2 cellular contexts compared by ENCODE assay signal in the genomic region with DNA sequence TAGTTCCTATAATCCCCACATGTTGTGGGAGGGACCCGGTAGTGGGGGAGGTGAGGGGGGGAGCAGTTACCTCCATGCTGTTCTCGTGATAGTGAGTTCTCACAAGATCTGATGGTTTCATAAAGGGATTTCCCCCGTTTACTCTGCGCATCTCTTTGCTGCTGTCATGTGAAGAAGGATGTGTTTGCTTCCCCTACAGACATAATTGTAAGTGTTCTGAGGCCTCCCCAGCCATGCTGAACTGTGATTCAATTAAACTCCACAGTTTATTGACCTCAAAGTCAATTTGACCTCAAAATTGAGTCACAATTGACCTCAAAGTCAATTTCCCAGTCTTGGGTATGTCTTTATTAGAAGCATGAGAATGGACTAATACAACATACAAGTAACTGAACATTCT.
A peak's percentile ranks its signal among the peaks of the same experiment; 100 is the strongest.
TF ChIP-seq lines count a peak whose summit lies in the region.

No MANE protein-coding gene starts in this region.

TF ChIP-seq in IMR-90, 13 proteins besides CTCF, POLR2A, EP300 and RAD21:
- no peak for TF ChIP-seq BHLHE40 (IDR thresholded peaks at IDR 0.05; ENCODE audit: low read depth, low read length)
- TF ChIP-seq RFX5 (IDR thresholded peaks at IDR 0.05; ENCODE audit: low read depth, low read length) = no peak
- TF ChIP-seq MAZ (IDR thresholded peaks at IDR 0.05; ENCODE audit: borderline replicate concordance, low read depth, low read length) = no peak
- TF ChIP-seq, protein P1, sequence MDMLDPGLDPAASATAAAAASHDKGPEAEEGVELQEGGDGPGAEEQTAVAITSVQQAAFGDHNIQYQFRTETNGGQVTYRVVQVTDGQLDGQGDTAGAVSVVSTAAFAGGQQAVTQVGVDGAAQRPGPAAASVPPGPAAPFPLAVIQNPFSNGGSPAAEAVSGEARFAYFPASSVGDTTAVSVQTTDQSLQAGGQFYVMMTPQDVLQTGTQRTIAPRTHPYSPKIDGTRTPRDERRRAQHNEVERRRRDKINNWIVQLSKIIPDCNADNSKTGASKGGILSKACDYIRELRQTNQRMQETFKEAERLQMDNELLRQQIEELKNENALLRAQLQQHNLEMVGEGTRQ (IDR thresholded peaks at IDR 0.05; ENCODE audit: low read depth, low read length) = no peak
- TF ChIP-seq NFE2L2 (IDR thresholded peaks at IDR 0.05; ENCODE audit: low read depth, low read length) = no peak
- no peak for TF ChIP-seq RCOR1 (IDR thresholded peaks at IDR 0.05; ENCODE audit: insufficient replicate concordance, low read length)
- TF ChIP-seq MAFK (IDR thresholded peaks at IDR 0.05; ENCODE audit: low read depth, low read length) = no peak
- no peak for TF ChIP-seq CHD1 (IDR thresholded peaks at IDR 0.05; ENCODE audit: low read depth, low read length)
- no peak for TF ChIP-seq MXI1 (IDR thresholded peaks at IDR 0.05; ENCODE audit: borderline replicate concordance, low read depth, low read length)
- TF ChIP-seq FOS (IDR thresholded peaks at IDR 0.05; ENCODE audit: low read depth, low read length) = no peak
- TF ChIP-seq SMC3 (IDR thresholded peaks at IDR 0.05; ENCODE audit: low read depth, low read length) = no peak

TF ChIP-seq in K562, 482 proteins besides CTCF, POLR2A, EP300 and RAD21:
- no peak for TF ChIP-seq HNRNPLL (IDR thresholded peaks at IDR 0.05; ENCODE audit: low read depth, low read length, poor library complexity, severe bottlenecking)
- TF ChIP-seq ETV1 (tag; conservative IDR thresholded peaks at IDR 0.05; ENCODE audit: low read depth) = no peak
- TF ChIP-seq, protein P2, sequence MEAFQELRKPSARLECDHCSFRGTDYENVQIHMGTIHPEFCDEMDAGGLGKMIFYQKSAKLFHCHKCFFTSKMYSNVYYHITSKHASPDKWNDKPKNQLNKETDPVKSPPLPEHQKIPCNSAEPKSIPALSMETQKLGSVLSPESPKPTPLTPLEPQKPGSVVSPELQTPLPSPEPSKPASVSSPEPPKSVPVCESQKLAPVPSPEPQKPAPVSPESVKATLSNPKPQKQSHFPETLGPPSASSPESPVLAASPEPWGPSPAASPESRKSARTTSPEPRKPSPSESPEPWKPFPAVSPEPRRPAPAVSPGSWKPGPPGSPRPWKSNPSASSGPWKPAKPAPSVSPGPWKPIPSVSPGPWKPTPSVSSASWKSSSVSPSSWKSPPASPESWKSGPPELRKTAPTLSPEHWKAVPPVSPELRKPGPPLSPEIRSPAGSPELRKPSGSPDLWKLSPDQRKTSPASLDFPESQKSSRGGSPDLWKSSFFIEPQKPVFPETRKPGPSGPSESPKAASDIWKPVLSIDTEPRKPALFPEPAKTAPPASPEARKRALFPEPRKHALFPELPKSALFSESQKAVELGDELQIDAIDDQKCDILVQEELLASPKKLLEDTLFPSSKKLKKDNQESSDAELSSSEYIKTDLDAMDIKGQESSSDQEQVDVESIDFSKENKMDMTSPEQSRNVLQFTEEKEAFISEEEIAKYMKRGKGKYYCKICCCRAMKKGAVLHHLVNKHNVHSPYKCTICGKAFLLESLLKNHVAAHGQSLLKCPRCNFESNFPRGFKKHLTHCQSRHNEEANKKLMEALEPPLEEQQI (IDR thresholded peaks at IDR 0.05) = peak; percentile 69; the same call in 1 of the 2 replicates
- TF ChIP-seq ZEB2 (IDR thresholded peaks at IDR 0.05) = no peak
- TF ChIP-seq BRCA1 (IDR thresholded peaks at IDR 0.05) = no peak
- TF ChIP-seq BRCA1 (CRISPR knock-in tag; IDR thresholded peaks at IDR 0.05) = no peak
- TF ChIP-seq ZBTB17 (CRISPR knock-in tag; IDR thresholded peaks at IDR 0.05) = no peak
- no peak for TF ChIP-seq ZNF41 (CRISPR knock-in tag; conservative IDR thresholded peaks at IDR 0.05)
- peak; percentile 73; the same call in 1 of the 2 replicates for TF ChIP-seq CC2D1A (IDR thresholded peaks at IDR 0.05)
